In genomic region chr13:99224019-99224418, GRCh38 we compare ENCODE assay signal across 15 cellular contexts. TPM values are rescaled to one million over a fixed set of nuclear protein-coding genes. Genes with fewer than 3 reads are reported as not detected.
A peak's percentile ranks its signal among the peaks of the same experiment; 100 is the strongest.
DNase-seq lines count a peak whose midpoint lies in the region; ATAC-seq and TF ChIP-seq lines count a peak whose summit lies in the region.
"Had no signal": no experiment of that assay in that cellular context is flagged by ENCODE, and none has a peak within 500 bp of the region (broad histone marks: within the 10 kb centered on the region; RNA-seq: fewer than 3 reads in every experiment).

No MANE protein-coding gene starts in this region.

- H3K4me3 ChIP-seq in GM23338, result no peak overlapping the region
- H3K4me3 ChIP-seq in esophagus muscularis mucosa, result no peak overlapping the region
- H3K4me3 ChIP-seq: tibial nerve had no signal

- H3K27me3 Mint-ChIP-seq in CD14-positive monocyte (ENCODE audit: low read depth in 3 of 3) (no peaks in the 10 kb centered on the region), GM23338 (ENCODE audit: insufficient read depth, low read depth, poor library complexity) (peaks cover 5% of the 10 kb centered on the region)

- intact Hi-C loops in CD14-positive monocyte (cut with micrococcal nuclease), result loop anchor here in 1 of 2 donors (10.0 kb wide), 1 partner anchor 649 kb away; the partner anchor contains the start of gene STK24
- intact Hi-C loops in esophagus muscularis mucosa (cut with DNase I), result no loop called here

- TF ChIP-seq CTCF in CD14-positive monocyte (IDR thresholded peaks at IDR 0.05) (no peak), GM23338 (conservative IDR thresholded peaks at IDR 0.05; ENCODE audit: low read depth in 2 of 2) (no peak), esophagus muscularis mucosa (IDR thresholded peaks at IDR 0.05) (no peak)

- 89% methylated on average over 2 of the region's 2 CpGs for WGBS in esophagus muscularis mucosa

- no peak for TF ChIP-seq EP300 in esophagus muscularis mucosa (IDR thresholded peaks at IDR 0.05)

- H3K27ac Mint-ChIP-seq in CD14-positive monocyte (peak overlapping the region; percentile 75 to 90 (median 87)), GM23338 (no peak overlapping the region)
- H3K27ac Mint-ChIP-seq: HFFc6 had no signal

- no peaks in the 10 kb centered on the region for H3K9me2 ChIP-seq in GM23338 (ENCODE audit: insufficient read depth)

- H3K4me3 Mint-ChIP-seq in CD14-positive monocyte (no peak overlapping the region), GM23338 (no peak overlapping the region)
- H3K4me3 Mint-ChIP-seq: HFFc6 had no signal

- no peak overlapping the region for H3K27ac ChIP-seq in GM23338 (ENCODE audit: low read depth)
- H3K27ac ChIP-seq in esophagus muscularis mucosa (replicated peaks in 1 of 4), result no peak overlapping the region
- H3K27ac ChIP-seq: tibial nerve had no signal

- no peak for TF ChIP-seq POLR2A in esophagus muscularis mucosa (IDR thresholded peaks at IDR 0.05; ENCODE audit: low read depth)

- H3K36me3 ChIP-seq in GM23338 (ENCODE audit: insufficient read depth) (no peaks in the 10 kb centered on the region), esophagus muscularis mucosa (peaks cover 0 to 5% (median 0%) of the 10 kb centered on the region in 4 donors)

- no peak overlapping the region for H3K4me2 ChIP-seq in GM23338

- ATAC-seq in GM23338, result peak; percentile 56

- H2AFZ ChIP-seq in GM23338, result no peak overlapping the region

- H3K9me3 Mint-ChIP-seq in CD14-positive monocyte, result no peaks in the 10 kb centered on the region
- H3K9me3 Mint-ChIP-seq in GM23338, result no peaks in the 10 kb centered on the region
- H3K9me3 Mint-ChIP-seq: HFFc6 had no signal

- H3K4me1 ChIP-seq in GM23338 (ENCODE audit: insufficient read depth) (peaks cover 10% of the 10 kb centered on the region), esophagus muscularis mucosa (peaks cover 35 to 55% (median 42%) of the 10 kb centered on the region in 4 donors)

- no peaks in the 10 kb centered on the region for H3F3A ChIP-seq in GM23338 (replicated peaks; ENCODE audit: low read depth)

- H3K36me3 Mint-ChIP-seq in CD14-positive monocyte, result peaks cover 15 to 24% of the 10 kb centered on the region in 2 donors
- peaks cover 6% of the 10 kb centered on the region for H3K36me3 Mint-ChIP-seq in GM23338 (ENCODE audit: low read depth)

- no peaks in the 10 kb centered on the region for H3K9me3 ChIP-seq in esophagus muscularis mucosa
- H3K9me3 ChIP-seq: tibial nerve had no signal

- H3K27me3 ChIP-seq in GM23338 (ENCODE audit: insufficient read depth) (no peaks in the 10 kb centered on the region), esophagus muscularis mucosa (no peaks in the 10 kb centered on the region)
- H3K27me3 ChIP-seq: tibial nerve had no signal

- H3K4me1 Mint-ChIP-seq in CD14-positive monocyte, result peaks cover 90% of the 10 kb centered on the region
- peaks cover 40% of the 10 kb centered on the region for H3K4me1 Mint-ChIP-seq in GM23338

- peaks cover 55% of the 10 kb centered on the region for H4K20me1 ChIP-seq in GM23338 (replicated peaks; ENCODE audit: insufficient read depth)

- no peak for DNase-seq in CD14-positive monocyte (ENCODE audit: low spot score)
- no peak for DNase-seq in GM23338 (ENCODE audit: low spot score)
- peak; percentile 41 for DNase-seq in SK-N-DZ (ENCODE audit: low spot score)
- peak; percentile 24 for DNase-seq in esophagus muscularis mucosa (ENCODE audit: extremely low spot score)
- DNase-seq in stimulated activated CD4-positive, alpha-beta T cell treated with anti-CD3 and anti-CD28 coated beads, Interleukin-15, amount 100 ng/mL, for 24 hours, result no peak
- DNase-seq in EL, result no peak
- DNase-seq in NCI-H2227 treated with DMSO at 0.1 percent for 48 hours (lab: John Stamatoyannopoulos, UW), result no peak
- no peak for DNase-seq in AML-193 (lab: John Stamatoyannopoulos, UW)
- DNase-seq: cortex of kidney, HFFc6, SHP77 treated with DMSO at 0.1 percent for 48 hours had no signal

- peaks cover 100% of the 10 kb centered on the region for H3K79me2 ChIP-seq in GM23338 (replicated peaks; ENCODE audit: insufficient read depth)

TF ChIP-seq in GM23338, 12 proteins besides CTCF, POLR2A, EP300 and RAD21:
- TF ChIP-seq REST (IDR thresholded peaks at IDR 0.05; ENCODE audit: unreplicated experiment) (no peak), EZH2phosphoT487 (IDR thresholded peaks at IDR 0.05; ENCODE audit: unreplicated experiment) (no peak), CREB1 (CRISPR knock-in tag; IDR thresholded peaks at IDR 0.05; ENCODE audit: low read depth) (no peak), EZH2 (IDR thresholded peaks at IDR 0.05; ENCODE audit: low read depth, unreplicated experiment) (no peak), STAT1 (IDR thresholded peaks at IDR 0.05; ENCODE audit: unreplicated experiment) (no peak)
TF ChIP-seq in GM23338: peak in this region for 0.

RNA-seq across cellular contexts. Expression of gene UBAC2, which starts 23.4 kb away (rescaled TPM):
- 100 to 1,000 TPM in 1 of 2 donors, 10 to 100 TPM in 1; 96.7 to 113 TPM for polyA plus RNA-seq in CD14-positive monocyte
- total RNA-seq in GM23338 (2014; rRNA removed; shearing (Covaris generic)), result 76.9 and 112 TPM in 2 replicates
- 34.3 and 37.9 TPM in 2 replicates for polyA plus RNA-seq in GM23338 (2016; fragmentation: Nextera tagmentation; extraction: Ambion mirVana)
- 74.0 and 78.5 TPM in 2 replicates for polyA plus RNA-seq in SK-N-DZ (2014; cell fraction: cytosol; rRNA removed)
- 30.1 and 32.7 TPM in 2 replicates for polyA plus RNA-seq in SK-N-DZ (2014; cell fraction: nucleus; rRNA removed)
- 10 to 100 TPM; 42.6 to 62.1 (median 50.9) TPM for total RNA-seq in esophagus muscularis mucosa

RNA-seq across cellular contexts. Expression of gene GPR18, which starts 34.2 kb away (rescaled TPM):
- polyA plus RNA-seq in CD14-positive monocyte (1 to 10 TPM; 1.7 to 2.2 TPM), GM23338 (2016; fragmentation: Nextera tagmentation; extraction: Ambion mirVana) (2.6 and 3.0 TPM in 2 replicates)
- total RNA-seq in GM23338 (2014; rRNA removed; shearing (Covaris generic)), result not detected in 2 replicates
- not detected in 2 replicates for polyA plus RNA-seq in SK-N-DZ (2014; cell fraction: cytosol; rRNA removed)
- not detected in 2 replicates for polyA plus RNA-seq in SK-N-DZ (2014; cell fraction: nucleus; rRNA removed)
- total RNA-seq in esophagus muscularis mucosa, result not detected
- total RNA-seq: HFFc6, LHCN-M2, pulmonary artery endothelial cell, tibial nerve had no signal
- polyA plus RNA-seq: BJ had no signal

Comparison
In these comparisons a context has a peak if more than half of its experiments do, and no peak if none do; other contexts are left out.
1. DNase-seq: peak in SK-N-DZ (single experiment) and esophagus muscularis mucosa (single experiment); none in CD14-positive monocyte (single experiment), GM23338 (single experiment), stimulated activated CD4-positive, alpha-beta T cell treated with anti-CD3 and anti-CD28 coated beads, Interleukin-15, amount 100 ng/mL, for 24 hours (single experiment), EL (single experiment), NCI-H2227 treated with DMSO at 0.1 percent for 48 hours (single experiment) and AML-193 (0 of 2).